27 cellular contexts compared by ENCODE assay signal in the genomic region with DNA sequence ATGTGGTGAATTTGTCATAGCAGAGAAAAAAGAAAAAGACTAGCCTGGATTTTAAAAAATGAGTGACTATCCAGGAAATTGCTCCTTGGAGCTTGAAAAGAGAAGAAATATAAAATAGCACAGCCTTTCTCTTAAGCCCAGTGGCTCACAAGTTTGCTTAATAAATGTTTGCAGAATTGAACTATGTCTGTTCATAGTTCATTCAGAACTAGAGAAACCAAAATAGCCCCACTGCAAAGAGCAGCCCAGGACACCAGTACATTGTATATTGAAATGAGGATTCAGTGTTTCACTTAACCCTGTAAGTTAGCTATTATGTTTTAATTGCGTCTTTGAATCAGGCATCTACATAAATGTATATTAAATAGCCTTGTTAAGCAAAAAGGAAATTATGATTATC.
"Had no signal": no experiment of that assay in that cellular context is flagged by ENCODE, and none has a peak within 500 bp of the region (broad histone marks: within the 10 kb centered on the region; RNA-seq: fewer than 3 reads in every experiment).

No MANE protein-coding gene starts in this region.

- H3K9me3 ChIP-seq: ascending aorta, body of pancreas had no signal

- H3K4me1 ChIP-seq: ascending aorta had no signal

- H3K4me1 Mint-ChIP-seq: activated B cell treated with CpG ODN at 0.5 μM for 24 hours; activated CD4-positive, alpha-beta T cell treated with anti-CD3 and anti-CD28 coated beads, Interleukin-2, amount 10 ng/mL, durations not matched to agents 24 days and 14 days; activated CD8-positive, alpha-beta memory T cell treated with anti-CD3 and anti-CD28 coated beads, Interleukin-2, amount 10 ng/mL, durations not matched to agents 7 days and 5 days; activated naive CD4-positive, alpha-beta T cell treated with anti-CD3 and anti-CD28 coated beads, Interleukin-2, amount 50 U/mL, for 24 hours; T-cell had no signal

- H3K27ac Mint-ChIP-seq: activated B cell treated with CpG ODN at 0.5 μM for 24 hours; activated CD4-positive, alpha-beta T cell treated with anti-CD3 and anti-CD28 coated beads, Interleukin-2, amount 10 ng/mL, durations not matched to agents 24 days and 14 days; activated CD8-positive, alpha-beta memory T cell treated with anti-CD3 and anti-CD28 coated beads, Interleukin-2, amount 10 ng/mL, durations not matched to agents 7 days and 5 days; activated naive CD4-positive, alpha-beta T cell treated with anti-CD3 and anti-CD28 coated beads, Interleukin-2, amount 50 U/mL, for 24 hours; activated naive CD8-positive, alpha-beta T cell treated with anti-CD3 and anti-CD28 coated beads, Interleukin-2, amount 50 U/mL, for 24 hours; activated T-cell treated with anti-CD3 and anti-CD28 coated beads, Interleukin-2, amount 50 U/mL, for 24 hours; activated T-helper 1 cell treated with anti-CD3 and anti-CD28 coated beads, Interleukin-12 subunit alpha, Interleukin-12 subunit beta, Interleukin-2, Interleukin-4 antibody, amounts not matched to agents 30 ng/mL and 10 ng/mL and 1 ng/mL, durations not matched to agents 14 hours and 24 hours and 36 hours; T-cell had no signal

- H3K4me3 Mint-ChIP-seq: activated B cell treated with CpG ODN at 0.5 μM for 24 hours; activated CD4-positive, alpha-beta T cell treated with anti-CD3 and anti-CD28 coated beads, Interleukin-2, amount 10 ng/mL, durations not matched to agents 24 days and 14 days; activated CD8-positive, alpha-beta memory T cell treated with anti-CD3 and anti-CD28 coated beads, Interleukin-2, amount 10 ng/mL, durations not matched to agents 7 days and 5 days; activated naive CD4-positive, alpha-beta T cell treated with anti-CD3 and anti-CD28 coated beads, Interleukin-2, amount 50 U/mL, for 24 hours; activated naive CD8-positive, alpha-beta T cell treated with anti-CD3 and anti-CD28 coated beads, Interleukin-2, amount 50 U/mL, for 24 hours; activated T-cell treated with anti-CD3 and anti-CD28 coated beads, Interleukin-2, amount 50 U/mL, for 24 hours; activated T-helper 1 cell treated with anti-CD3 and anti-CD28 coated beads, Interleukin-12 subunit alpha, Interleukin-12 subunit beta, Interleukin-2, Interleukin-4 antibody, amounts not matched to agents 30 ng/mL and 10 ng/mL and 1 ng/mL, durations not matched to agents 14 hours and 24 hours and 36 hours; T-cell had no signal

- H3K36me3 ChIP-seq: ascending aorta had no signal

- H3K27me3 ChIP-seq: ascending aorta, body of pancreas had no signal

- H3K27ac ChIP-seq: ascending aorta, SK-N-MC had no signal

- DNase-seq: activated B cell treated with CpG ODN at 0.5 μM for 24 hours; activated CD4-positive, alpha-beta T cell treated with anti-CD3 and anti-CD28 coated beads for 1 hour; activated CD4-positive, alpha-beta T cell treated with anti-CD3 and anti-CD28 coated beads, Interleukin-2, amount 10 ng/mL, durations not matched to agents 24 days and 14 days; activated CD4-positive, alpha-beta T cell treated with anti-CD3 and anti-CD28 coated beads, Interleukin-2, amount 50 U/mL, for 48 hours; activated CD8-positive, alpha-beta memory T cell treated with anti-CD3 and anti-CD28 coated beads, Interleukin-2, amount 10 ng/mL, durations not matched to agents 7 days and 5 days; activated effector memory CD4-positive, alpha-beta T cell treated with Interleukin-2 at 50 U/mL for 16 hours; activated naive CD4-positive, alpha-beta T cell; activated naive CD8-positive, alpha-beta T cell treated with anti-CD3 and anti-CD28 coated beads, Interleukin-2, amount 50 U/mL, for 24 hours; activated T-cell treated with anti-CD3 and anti-CD28 coated beads, Interleukin-2, amount 50 U/mL, for 24 hours; amniotic stem cell; body of pancreas; central memory CD4-positive, alpha-beta T cell; NCI-H1048; NCI-H146; NCI-H187 treated with DMSO at 0.1 percent for 48 hours; NCI-H2081 treated with DMSO at 0.1 percent for 48 hours; NCI-H446; NCI-H524; RPMI8226; T-cell; T-helper 2 cell; T1000 had no signal

- H3K4me3 ChIP-seq: ascending aorta, body of pancreas, SK-N-MC had no signal

- ATAC-seq: activated CD8-positive, alpha-beta memory T cell treated with anti-CD3 and anti-CD28 coated beads, Interleukin-2, amount 10 ng/mL, durations not matched to agents 7 days and 5 days; activated naive CD8-positive, alpha-beta T cell treated with anti-CD3 and anti-CD28 coated beads, Interleukin-2, amount 50 U/mL, for 24 hours; Right ventricle myocardium inferior; T-cell had no signal

- H3K36me3 Mint-ChIP-seq: activated CD8-positive, alpha-beta memory T cell treated with anti-CD3 and anti-CD28 coated beads, Interleukin-2, amount 10 ng/mL, durations not matched to agents 7 days and 5 days; activated naive CD4-positive, alpha-beta T cell treated with anti-CD3 and anti-CD28 coated beads, Interleukin-2, amount 50 U/mL, for 24 hours; T-cell had no signal

- H3K9me3 Mint-ChIP-seq: activated B cell treated with CpG ODN at 0.5 μM for 24 hours; activated CD4-positive, alpha-beta T cell treated with anti-CD3 and anti-CD28 coated beads, Interleukin-2, amount 10 ng/mL, durations not matched to agents 24 days and 14 days; activated naive CD4-positive, alpha-beta T cell treated with anti-CD3 and anti-CD28 coated beads, Interleukin-2, amount 50 U/mL, for 24 hours; activated naive CD8-positive, alpha-beta T cell treated with anti-CD3 and anti-CD28 coated beads, Interleukin-2, amount 50 U/mL, for 24 hours; activated T-cell treated with anti-CD3 and anti-CD28 coated beads, Interleukin-2, amount 50 U/mL, for 24 hours; activated T-helper 1 cell treated with anti-CD3 and anti-CD28 coated beads, Interleukin-12 subunit alpha, Interleukin-12 subunit beta, Interleukin-2, Interleukin-4 antibody, amounts not matched to agents 30 ng/mL and 10 ng/mL and 1 ng/mL, durations not matched to agents 14 hours and 24 hours and 36 hours; T-cell had no signal
